9 cellular contexts compared by ENCODE assay signal in genomic region chr9:125700791-125701190, GRCh38. TPM values are rescaled to one million over a fixed set of nuclear protein-coding genes. Genes with fewer than 3 reads are reported as not detected.
A peak's percentile ranks its signal among the peaks of the same experiment; 100 is the strongest.
DNase-seq lines count a peak whose midpoint lies in the region; ATAC-seq and TF ChIP-seq lines count a peak whose summit lies in the region.
"Had no signal": no experiment of that assay in that cellular context is flagged by ENCODE, and none has a peak within 500 bp of the region (broad histone marks: within the 10 kb centered on the region; RNA-seq: fewer than 3 reads in every experiment).

No MANE protein-coding gene starts in this region.

- H3K27ac ChIP-seq in thyroid gland = no peak overlapping the region
- H3K27ac ChIP-seq: BLaER1 treated with 17β-estradiol and CSF1 and Interleukin-3, amounts not matched to agents 10 nM and 100 nM had no signal

- WGBS in thyroid gland, 2 donors = 85 to 87% methylated on average over 2 of the region's 2 CpGs

- H3K36me3 Mint-ChIP-seq in activated CD4-positive, alpha-beta T cell treated with anti-CD3 and anti-CD28 coated beads, Interleukin-2, amount 10 ng/mL, durations not matched to agents 24 days and 14 days (ENCODE audit: low read depth) = peaks cover 13% of the 10 kb centered on the region
- H3K36me3 Mint-ChIP-seq in WTC11 = no peaks in the 10 kb centered on the region

- ATAC-seq in HG02943 (IDR thresholded peaks at IDR 0.05; ENCODE audit: low read depth, unreplicated experiment) (peak; percentile 66), WTC11 (peak; percentile 85)

- H3K9me3 Mint-ChIP-seq in activated CD4-positive, alpha-beta T cell treated with anti-CD3 and anti-CD28 coated beads, Interleukin-2, amount 10 ng/mL, durations not matched to agents 24 days and 14 days = no peaks in the 10 kb centered on the region
- peaks cover 6% of the 10 kb centered on the region for H3K9me3 Mint-ChIP-seq in WTC11

- no peaks in the 10 kb centered on the region for H3K9me3 ChIP-seq in thyroid gland
- H3K9me3 ChIP-seq: BLaER1 treated with 17β-estradiol and CSF1 and Interleukin-3, amounts not matched to agents 10 nM and 100 nM had no signal

- H3K36me3 ChIP-seq in thyroid gland = no peaks in the 10 kb centered on the region

- peaks cover 37% of the 10 kb centered on the region for H3K4me1 Mint-ChIP-seq in activated CD4-positive, alpha-beta T cell treated with anti-CD3 and anti-CD28 coated beads, Interleukin-2, amount 10 ng/mL, durations not matched to agents 24 days and 14 days
- H3K4me1 Mint-ChIP-seq in WTC11 = peaks cover 66% of the 10 kb centered on the region

- intact Hi-C loops in activated CD4-positive, alpha-beta T cell treated with anti-CD3 and anti-CD28 coated beads, Interleukin-2, amount 10 ng/mL, durations not matched to agents 24 days and 14 days (cut with micrococcal nuclease) = loop anchor here (1.0 to 10.0 kb wide), 4 partner anchors 46 to 296 kb away; no protein-coding TSS in a partner anchor
- intact Hi-C loops in thyroid gland (cut with DNase I) = no loop called here

- DNase-seq in activated CD4-positive, alpha-beta T cell treated with anti-CD3 and anti-CD28 coated beads, Interleukin-2, amount 10 ng/mL, durations not matched to agents 24 days and 14 days = peak; percentile 61
- DNase-seq in activated CD4-positive, alpha-beta T cell treated with anti-CD3 and anti-CD28 coated beads, Interleukin-2, amount 50 U/mL, for 4 hours = no peak
- DNase-seq in WTC11 (ENCODE audit: low spot score) (peak; percentile 31), thyroid gland (no peak)
- DNase-seq in stimulated activated CD4-positive, alpha-beta T cell treated with anti-CD3 and anti-CD28 coated beads, Interleukin-15, amount 100 ng/mL, for 48 hours (ENCODE audit: low read depth in 2 of 2) = peak; percentile 22 to 27
- no peak for DNase-seq in central memory CD4-positive, alpha-beta T cell
- no peak for DNase-seq in effector CD8-positive, alpha-beta T cell (lab: John Stamatoyannopoulos, UW)

- no peak for TF ChIP-seq POLR2A in thyroid gland (IDR thresholded peaks at IDR 0.05)

- H3K4me3 Mint-ChIP-seq in activated CD4-positive, alpha-beta T cell treated with anti-CD3 and anti-CD28 coated beads, Interleukin-2, amount 10 ng/mL, durations not matched to agents 24 days and 14 days = peak overlapping the region; percentile 29
- H3K4me3 Mint-ChIP-seq in WTC11 = peak overlapping the region; percentile 31

- H3K27me3 ChIP-seq in thyroid gland = no peaks in the 10 kb centered on the region
- H3K27me3 ChIP-seq: BLaER1 treated with 17β-estradiol and CSF1 and Interleukin-3, amounts not matched to agents 10 nM and 100 nM had no signal

- CTCF ChIA-PET in WTC11 (lab: Charles Lee) = interaction anchor here (0.9 kb wide), 1 partner anchor 20 kb away, joined by 3 read pairs; no protein-coding TSS in a partner anchor

- TF ChIP-seq CTCF in WTC11 (IDR thresholded peaks at IDR 0.05) = no peak
- no peak for TF ChIP-seq CTCF in thyroid gland (IDR thresholded peaks at IDR 0.05)

- POLR2A ChIA-PET in WTC11 (lab: Charles Lee) = no interaction called here

- no peak overlapping the region for H3K4me3 ChIP-seq in thyroid gland (replicated peaks in 1 of 3)
- H3K4me3 ChIP-seq: BLaER1 treated with 17β-estradiol and CSF1 and Interleukin-3, amounts not matched to agents 10 nM and 100 nM had no signal

- H3K27me3 Mint-ChIP-seq in activated CD4-positive, alpha-beta T cell treated with anti-CD3 and anti-CD28 coated beads, Interleukin-2, amount 10 ng/mL, durations not matched to agents 24 days and 14 days = no peaks in the 10 kb centered on the region
- no peaks in the 10 kb centered on the region for H3K27me3 Mint-ChIP-seq in WTC11 (ENCODE audit: low read depth)

- H3K4me1 ChIP-seq in thyroid gland = peaks cover 4 to 7% of the 10 kb centered on the region in 2 donors

- peak overlapping the region; percentile 61 for H3K27ac Mint-ChIP-seq in activated CD4-positive, alpha-beta T cell treated with anti-CD3 and anti-CD28 coated beads, Interleukin-2, amount 10 ng/mL, durations not matched to agents 24 days and 14 days
- H3K27ac Mint-ChIP-seq in WTC11 = peak overlapping the region; percentile 98

TF ChIP-seq in WTC11, 78 proteins besides CTCF, POLR2A, EP300 and RAD21:
- TF ChIP-seq TP53 (CRISPR knock-in tag; IDR thresholded peaks at IDR 0.05) = no peak
- TF ChIP-seq GTF2I (CRISPR knock-in tag; conservative IDR thresholded peaks at IDR 0.05) = no peak
- no peak for TF ChIP-seq NR3C1 (CRISPR knock-in tag; conservative IDR thresholded peaks at IDR 0.05; ENCODE audit: low read depth)
- no peak for TF ChIP-seq ZNF121 (CRISPR knock-in tag; IDR thresholded peaks at IDR 0.05)
- TF ChIP-seq NR1H2 (CRISPR knock-in tag; IDR thresholded peaks at IDR 0.05) = no peak
- no peak for TF ChIP-seq ZNF671 (CRISPR knock-in tag; IDR thresholded peaks at IDR 0.05)
TF ChIP-seq in WTC11: peak in this region for 0.

RNA-seq across cellular contexts. Expression of gene MAPKAP1, which starts 6.2 kb away (rescaled TPM):
- 104 and 123 TPM in 2 replicates for total RNA-seq in activated CD4-positive, alpha-beta T cell treated with anti-CD3 and anti-CD28 coated beads, Interleukin-2, amount 10 ng/mL, durations not matched to agents 24 days and 14 days
- total RNA-seq in WTC11 (2021) (102 to 115 TPM (median 111 TPM) in 3 replicates), thyroid gland (100 to 1,000 TPM in 3 of 4 donors, 10 to 100 TPM in 1; 87.1 to 114 (median 111) TPM)

RNA-seq across cellular contexts. Expression of gene PBX3, which starts 46.4 kb away (rescaled TPM):
- total RNA-seq in activated CD4-positive, alpha-beta T cell treated with anti-CD3 and anti-CD28 coated beads, Interleukin-2, amount 10 ng/mL, durations not matched to agents 24 days and 14 days = 26.1 and 27.7 TPM in 2 replicates
- 48.5 to 58.3 TPM (median 53.3 TPM) in 3 replicates for total RNA-seq in WTC11 (2021)
- total RNA-seq in thyroid gland = 100 to 1,000 TPM in 1 of 4 donors, 10 to 100 TPM in 3; 68.5 to 108 (median 71.3) TPM

Comparison
In these comparisons a context has a peak if more than half of its experiments do, and no peak if none do; other contexts are left out.
1. DNase-seq: peak in activated CD4-positive, alpha-beta T cell treated with anti-CD3 and anti-CD28 coated beads, Interleukin-2, amount 10 ng/mL, durations not matched to agents 24 days and 14 days (single experiment), WTC11 (single experiment) and stimulated activated CD4-positive, alpha-beta T cell treated with anti-CD3 and anti-CD28 coated beads, Interleukin-15, amount 100 ng/mL, for 48 hours (2 of 2); none in activated CD4-positive, alpha-beta T cell treated with anti-CD3 and anti-CD28 coated beads, Interleukin-2, amount 50 U/mL, for 4 hours (0 of 2), thyroid gland (0 of 2), central memory CD4-positive, alpha-beta T cell (single experiment) and effector CD8-positive, alpha-beta T cell (single experiment).